1 cellular context compared by ENCODE assay signal in the genomic region with DNA sequence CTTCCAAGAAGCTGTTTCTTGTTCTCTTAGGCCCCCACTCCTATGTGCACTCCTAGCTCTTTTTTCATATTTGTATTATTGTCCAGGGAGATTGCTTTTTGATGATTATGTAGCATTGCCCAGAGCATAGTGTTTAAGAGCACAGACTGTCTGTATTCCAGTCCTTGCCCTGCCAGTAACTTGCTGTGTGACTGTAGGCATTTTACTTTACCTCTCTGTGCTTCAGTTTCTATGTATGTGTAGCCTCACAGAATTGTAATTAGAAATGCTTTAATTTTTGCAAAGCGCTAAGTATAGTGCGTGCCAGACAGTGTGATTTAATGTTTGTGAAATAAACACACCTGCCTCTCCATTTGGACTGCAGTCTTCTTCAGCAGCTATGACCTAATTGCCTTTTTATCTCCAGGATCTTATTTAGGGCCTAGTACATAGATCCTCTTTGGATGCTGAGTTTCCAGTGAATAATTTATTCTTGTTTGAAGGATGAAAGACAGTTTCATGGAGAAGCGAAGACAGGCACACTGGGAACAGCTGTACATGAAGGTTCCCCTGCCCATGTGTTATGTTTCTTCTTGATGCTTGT.
TF ChIP-seq lines count a peak whose summit lies in the region.

No MANE protein-coding gene starts in this region.

TF ChIP-seq in HepG2, 621 proteins besides CTCF, POLR2A, EP300 and RAD21:
- TF ChIP-seq HMG20A (CRISPR knock-in tag; IDR thresholded peaks at IDR 0.05; ENCODE audit: borderline replicate concordance) (no peak), PHF21A (CRISPR knock-in tag; IDR thresholded peaks at IDR 0.05) (no peak), ZNF768 (CRISPR knock-in tag; IDR thresholded peaks at IDR 0.05) (peak; percentile 71; the same call in 1 of the 2 replicates), ZMYM3 (CRISPR knock-in tag; IDR thresholded peaks at IDR 0.05) (0 out of 2 replicates have a peak, but pooled peaks have one; percentile 6), RBM22 (optimal IDR thresholded peaks at IDR 0.05; ENCODE audit: low read length) (no peak), RBAK (CRISPR knock-in tag; IDR thresholded peaks at IDR 0.05) (no peak), ZIK1 (CRISPR knock-in tag; IDR thresholded peaks at IDR 0.05; ENCODE audit: borderline replicate concordance, low read depth) (no peak), MEIS1 (CRISPR knock-in tag; IDR thresholded peaks at IDR 0.05; ENCODE audit: borderline replicate concordance) (no peak), MED1 (CRISPR knock-in tag; IDR thresholded peaks at IDR 0.05) (no peak)
- TF ChIP-seq, protein P1, sequence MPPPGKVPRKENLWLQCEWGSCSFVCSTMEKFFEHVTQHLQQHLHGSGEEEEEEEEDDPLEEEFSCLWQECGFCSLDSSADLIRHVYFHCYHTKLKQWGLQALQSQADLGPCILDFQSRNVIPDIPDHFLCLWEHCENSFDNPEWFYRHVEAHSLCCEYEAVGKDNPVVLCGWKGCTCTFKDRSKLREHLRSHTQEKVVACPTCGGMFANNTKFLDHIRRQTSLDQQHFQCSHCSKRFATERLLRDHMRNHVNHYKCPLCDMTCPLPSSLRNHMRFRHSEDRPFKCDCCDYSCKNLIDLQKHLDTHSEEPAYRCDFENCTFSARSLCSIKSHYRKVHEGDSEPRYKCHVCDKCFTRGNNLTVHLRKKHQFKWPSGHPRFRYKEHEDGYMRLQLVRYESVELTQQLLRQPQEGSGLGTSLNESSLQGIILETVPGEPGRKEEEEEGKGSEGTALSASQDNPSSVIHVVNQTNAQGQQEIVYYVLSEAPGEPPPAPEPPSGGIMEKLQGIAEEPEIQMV (CRISPR knock-in tag; IDR thresholded peaks at IDR 0.05; ENCODE audit: low read depth): no peak
